In genomic region chr13:41216160-41216559, GRCh38 we compare ENCODE assay signal across 17 cellular contexts. TPM values are rescaled to one million over a fixed set of nuclear protein-coding genes. Genes with fewer than 3 reads are reported as not detected.
A peak's percentile ranks its signal among the peaks of the same experiment; 100 is the strongest.
DNase-seq lines count a peak whose midpoint lies in the region; ATAC-seq, FAIRE-seq and TF ChIP-seq lines count a peak whose summit lies in the region.
"Had no signal": no experiment of that assay in that cellular context is flagged by ENCODE, and none has a peak within 500 bp of the region (broad histone marks: within the 10 kb centered on the region; RNA-seq: fewer than 3 reads in every experiment).

No MANE protein-coding gene starts in this region.

- H3K27me3 ChIP-seq in AG04450 (ENCODE audit: control insufficient read depth, insufficient read depth, low read length) (no peaks in the 10 kb centered on the region), bronchial epithelial cell (ENCODE audit: control insufficient read depth, insufficient read depth, low read length) (no peaks in the 10 kb centered on the region)
- H3K27me3 ChIP-seq: sigmoid colon had no signal

- peaks cover 0 to 9% of the 10 kb centered on the region in 2 donors for H3K4me1 ChIP-seq in kidney (ENCODE audit: control insufficient read depth in 1 of 2, insufficient read depth in 1 of 2, low read depth in 1 of 2, low read length in 2 of 2)

- no peak overlapping the region for H3K4me3 ChIP-seq in AG04450 (ENCODE audit: low read depth, low read length)
- H3K4me3 ChIP-seq in bronchial epithelial cell (ENCODE audit: low read depth, low read length): no peak overlapping the region
- no peak overlapping the region for H3K4me3 ChIP-seq in fibroblast of villous mesenchyme (ENCODE audit: low read depth, low read length)
- H3K4me3 ChIP-seq in kidney (ENCODE audit: low read length in 2 of 2): no peak overlapping the region
- H3K4me3 ChIP-seq: sigmoid colon had no signal

- H3K9me3 ChIP-seq in AG04450 (ENCODE audit: control insufficient read depth, insufficient read depth, low read length) (no peaks in the 10 kb centered on the region), kidney (ENCODE audit: control insufficient read depth in 1 of 2, low read length in 2 of 2) (no peaks in the 10 kb centered on the region)
- H3K9me3 ChIP-seq: sigmoid colon had no signal

- FAIRE-seq in bronchial epithelial cell (lab: Jason Lieb, UNC) (no peak), kidney (lab: Jason Lieb, UNC) (no peak)

- no peak for ATAC-seq in left lobe of liver

- H3K27ac ChIP-seq in AG04450 (ENCODE audit: low read depth, low read length): no peak overlapping the region
- no peak overlapping the region for H3K27ac ChIP-seq in kidney (ENCODE audit: low read depth in 2 of 2, low read length in 2 of 2)
- H3K27ac ChIP-seq: sigmoid colon, VCaP had no signal

- intact Hi-C loops in kidney (cut with DNase I): no loop called here

- TF ChIP-seq CTCF in AG04450 (IDR thresholded peaks at IDR 0.05; ENCODE audit: low read depth, low read length): no peak
- TF ChIP-seq CTCF in bronchial epithelial cell (IDR thresholded peaks at IDR 0.05; ENCODE audit: insufficient read depth, low read length, severe bottlenecking): no peak
- no peak for TF ChIP-seq CTCF in fibroblast of villous mesenchyme (IDR thresholded peaks at IDR 0.05; ENCODE audit: insufficient read depth, low read depth, low read length)
- TF ChIP-seq CTCF in kidney (IDR thresholded peaks at IDR 0.05; ENCODE audit: borderline replicate concordance, extremely low read depth, insufficient read depth): no peak

- H3K9ac ChIP-seq in kidney (ENCODE audit: low read length in 2 of 2): no peak overlapping the region

- CTCF ChIA-PET in AG04450 (lab: Charles Lee): interaction anchor here (0.7 kb wide), 1 partner anchor 241 kb away, joined by 5 read pairs; no protein-coding TSS in a partner anchor

- POLR2A ChIA-PET in AG04450 (lab: Yijun Ruan, JAX): interaction anchor here (0.6 to 1.0 kb wide), 6 partner anchors 12 to 279 kb away, joined by 3 to 6 read pairs (median 3); partner anchors contain the start of gene KBTBD7

- peak; percentile 32 for DNase-seq in AG04450 (ENCODE audit: low read depth, low spot score)
- DNase-seq in HT-29 (ENCODE audit: low spot score): peak; percentile 32
- peak; percentile 32 for DNase-seq in bronchial epithelial cell (ENCODE audit: low read depth)
- DNase-seq in fibroblast of villous mesenchyme (ENCODE audit: low read depth): peak; percentile 49
- no peak for DNase-seq in kidney
- DNase-seq in DMS79 (lab: John Stamatoyannopoulos, UW): no peak
- no peak for DNase-seq in NCI-H2029 (lab: John Stamatoyannopoulos, UW)
- DNase-seq in left lobe of liver (ENCODE audit: low spot score): no peak
- DNase-seq: activated CD4-positive, alpha-beta memory T cell treated with anti-CD3 and anti-CD28 coated beads, Interleukin-2, amount 10 ng/mL, durations not matched to agents 7 days and 5 days; activated T-cell treated with anti-CD3 and anti-CD28 coated beads, Interleukin-2, amount 50 U/mL, for 48 hours; Calu3; MV-4-11; NCI-H2081 treated with DMSO at 0.1 percent for 48 hours; NCI-H526 treated with DMSO at 0.1 percent for 48 hours; OCI-M1; sigmoid colon had no signal

- H3K36me3 ChIP-seq in bronchial epithelial cell (ENCODE audit: control insufficient read depth, insufficient read depth, low read length): peaks cover 3% of the 10 kb centered on the region
- no peaks in the 10 kb centered on the region for H3K36me3 ChIP-seq in kidney (ENCODE audit: control insufficient read depth in 1 of 2, insufficient read depth in 2 of 2, low read length in 2 of 2)
- H3K36me3 ChIP-seq: sigmoid colon had no signal

RNA-seq across cellular contexts. Expression of gene KBTBD7, which starts 21.8 kb away (rescaled TPM):
- polyA plus RNA-seq in AG04450 (2011; rRNA removed) (5.6 and 6.9 TPM in 2 replicates), kidney (ENCODE audit: insufficient read depth, low read depth, low replicate concordance) (4.3 TPM)
- polyA minus RNA-seq in AG04450 (2011; rRNA and poly(A)+ RNA removed): 16.5 and 16.6 TPM in 2 replicates
- total RNA-seq in HT-29 (2014; rRNA removed; shearing (Covaris generic)): 6.3 and 7.4 TPM in 2 replicates
- total RNA-seq in bronchial epithelial cell (7.2 and 9.5 TPM in 2 replicates), fibroblast of villous mesenchyme (5.8 and 8.6 TPM in 2 replicates), kidney (8.4 TPM), left lobe of liver (6.3 TPM)

RNA-seq across cellular contexts. Expression of gene MTRF1, which starts 47.2 kb away (rescaled TPM):
- polyA plus RNA-seq in AG04450 (2011; rRNA removed): 11.2 and 14.6 TPM in 2 replicates
- polyA minus RNA-seq in AG04450 (2011; rRNA and poly(A)+ RNA removed): 7.9 and 10.6 TPM in 2 replicates
- 10.7 and 10.9 TPM in 2 replicates for total RNA-seq in HT-29 (2014; rRNA removed; shearing (Covaris generic))
- 10.0 and 11.4 TPM in 2 replicates for total RNA-seq in bronchial epithelial cell
- total RNA-seq in fibroblast of villous mesenchyme: 11.0 and 16.4 TPM in 2 replicates
- 11.8 TPM for total RNA-seq in kidney
- 11.3 TPM for polyA plus RNA-seq in kidney (ENCODE audit: insufficient read depth, low read depth, low replicate concordance)
- 6.2 TPM for total RNA-seq in left lobe of liver

Comparison
In these comparisons a context has a peak if more than half of its experiments do, and no peak if none do; other contexts are left out.
1. DNase-seq: peak in AG04450 (single experiment), HT-29 (single experiment), bronchial epithelial cell (single experiment) and fibroblast of villous mesenchyme (single experiment); none in kidney (single experiment), DMS79 (single experiment), NCI-H2029 (single experiment) and left lobe of liver (single experiment).